Comparison of ENCODE assay signal across 8 cellular contexts in genomic region chr7:148962515-148962822, GRCh38.
DNase-seq lines count a peak whose midpoint lies in the region; ATAC-seq lines count a peak whose summit lies in the region.

No MANE protein-coding gene starts in this region.

- peak overlapping the region; percentile 77 for H3K4me3 ChIP-seq in HUES48 (ENCODE audit: low read depth, low read length)
- peak overlapping the region; percentile 25 for H3K4me3 ChIP-seq in ectodermal cell (ENCODE audit: insufficient read depth, low read depth, low read length)
- no peak overlapping the region for H3K4me3 ChIP-seq in trophoblast cell (ENCODE audit: low read depth, low read length)

- H3K9me3 ChIP-seq in HUES48 (ENCODE audit: control insufficient read depth, insufficient read depth, low read length) (no peaks in the 10 kb centered on the region), ectodermal cell (ENCODE audit: control insufficient read depth, low read length) (no peaks in the 10 kb centered on the region), trophoblast cell (ENCODE audit: insufficient read depth, low read depth, low read length) (no peaks in the 10 kb centered on the region)

- H3K4ac ChIP-seq in trophoblast cell (ENCODE audit: low read depth, low read length), result no peak overlapping the region

- H2AFZ ChIP-seq in trophoblast cell (ENCODE audit: insufficient read depth, low read length, poor library complexity), result no peak overlapping the region

- H3K9ac ChIP-seq in HUES48 (ENCODE audit: low read depth, low read length), result no peak overlapping the region
- no peak overlapping the region for H3K9ac ChIP-seq in trophoblast cell (ENCODE audit: low read length)

- H2BK120ac ChIP-seq in trophoblast cell (ENCODE audit: insufficient read depth, low read length, poor library complexity), result no peak overlapping the region

- no peak overlapping the region for H3K18ac ChIP-seq in trophoblast cell (ENCODE audit: low read length)

- H3K4me1 ChIP-seq in HUES48 (ENCODE audit: control insufficient read depth, insufficient read depth, low read length) (0 out of 2 replicates have a peak, but pooled peaks cover 3% of the 10 kb centered on the region), ectodermal cell (ENCODE audit: control insufficient read depth, insufficient read depth, low read length) (no peaks in the 10 kb centered on the region), trophoblast cell (ENCODE audit: control insufficient read depth in 1 of 2, insufficient read depth in 2 of 2, low read length in 2 of 2) (peaks cover 3 to 6% of the 10 kb centered on the region in 2 experiments)

- H2AK5ac ChIP-seq in trophoblast cell (ENCODE audit: low read length), result no peak overlapping the region

- DNase-seq in trophoblast cell (no peak), retina (no peak), OCI-M1 (lab: John Stamatoyannopoulos, UW) (no peak)
- no peak for DNase-seq in stimulated activated CD4-positive, alpha-beta T cell treated with anti-CD3 and anti-CD28 coated beads, Interleukin-2, amount 100 ng/mL, for 48 hours

- no peak overlapping the region for H4K12ac ChIP-seq in trophoblast cell (ENCODE audit: low read depth, low read length)

- no peak overlapping the region for H4K91ac ChIP-seq in trophoblast cell (ENCODE audit: low read depth, low read length)

- peak; percentile 2 for ATAC-seq in GM18868 (IDR thresholded peaks at IDR 0.05; ENCODE audit: unreplicated experiment)
- ATAC-seq in GM18520 (IDR thresholded peaks at IDR 0.05; ENCODE audit: unreplicated experiment), result no peak

- no peak overlapping the region for H2BK5ac ChIP-seq in trophoblast cell (ENCODE audit: low read depth, low read length, poor library complexity)

- H3K79me1 ChIP-seq in trophoblast cell (ENCODE audit: low read length), result peaks cover 2% of the 10 kb centered on the region

- no peaks in the 10 kb centered on the region for H3K79me2 ChIP-seq in trophoblast cell (ENCODE audit: control insufficient read depth, insufficient read depth, low read length, poor library complexity)

- H3K36me3 ChIP-seq in HUES48 (ENCODE audit: control insufficient read depth, insufficient read depth, low read length) (no peaks in the 10 kb centered on the region), ectodermal cell (ENCODE audit: control insufficient read depth, insufficient read depth, low read length) (no peaks in the 10 kb centered on the region), trophoblast cell (ENCODE audit: control insufficient read depth in 1 of 2, insufficient read depth in 2 of 2, low read length in 2 of 2) (no peaks in the 10 kb centered on the region)

- H3K14ac ChIP-seq in trophoblast cell (ENCODE audit: low read length), result no peak overlapping the region

- no peak overlapping the region for H4K8ac ChIP-seq in trophoblast cell (ENCODE audit: low read depth, low read length)

- H3K23ac ChIP-seq in trophoblast cell (ENCODE audit: low read length), result no peak overlapping the region

- H3K4me2 ChIP-seq in trophoblast cell (ENCODE audit: low read length), result peak overlapping the region; percentile 14

- no peaks in the 10 kb centered on the region for H3K27me3 ChIP-seq in HUES48 (ENCODE audit: control insufficient read depth, insufficient read depth, low read length)
- H3K27me3 ChIP-seq in ectodermal cell (ENCODE audit: control insufficient read depth, insufficient read depth, low read length, poor library complexity, severe bottlenecking), result no peaks in the 10 kb centered on the region
- H3K27me3 ChIP-seq in trophoblast cell (ENCODE audit: insufficient read depth, low read length), result no peaks in the 10 kb centered on the region

- 28 to 32% methylated on average over 5 of the region's 5 CpGs for WGBS in ectodermal cell, 2 experiments
- no CpG with 5 or more reads among the region's 5 CpGs for WGBS in trophoblast cell (ENCODE audit: extremely low coverage, insufficient coverage, insufficient read length)

- H2BK12ac ChIP-seq in trophoblast cell (ENCODE audit: low read length), result no peak overlapping the region

- H3K27ac ChIP-seq in HUES48 (ENCODE audit: low read depth, low read length) (no peak overlapping the region), ectodermal cell (ENCODE audit: insufficient read depth, low read depth, low read length, poor library complexity, severe bottlenecking) (no peak overlapping the region), trophoblast cell (ENCODE audit: low read depth, low read length) (no peak overlapping the region)
